17 cellular contexts compared by ENCODE assay signal in the genomic region with DNA sequence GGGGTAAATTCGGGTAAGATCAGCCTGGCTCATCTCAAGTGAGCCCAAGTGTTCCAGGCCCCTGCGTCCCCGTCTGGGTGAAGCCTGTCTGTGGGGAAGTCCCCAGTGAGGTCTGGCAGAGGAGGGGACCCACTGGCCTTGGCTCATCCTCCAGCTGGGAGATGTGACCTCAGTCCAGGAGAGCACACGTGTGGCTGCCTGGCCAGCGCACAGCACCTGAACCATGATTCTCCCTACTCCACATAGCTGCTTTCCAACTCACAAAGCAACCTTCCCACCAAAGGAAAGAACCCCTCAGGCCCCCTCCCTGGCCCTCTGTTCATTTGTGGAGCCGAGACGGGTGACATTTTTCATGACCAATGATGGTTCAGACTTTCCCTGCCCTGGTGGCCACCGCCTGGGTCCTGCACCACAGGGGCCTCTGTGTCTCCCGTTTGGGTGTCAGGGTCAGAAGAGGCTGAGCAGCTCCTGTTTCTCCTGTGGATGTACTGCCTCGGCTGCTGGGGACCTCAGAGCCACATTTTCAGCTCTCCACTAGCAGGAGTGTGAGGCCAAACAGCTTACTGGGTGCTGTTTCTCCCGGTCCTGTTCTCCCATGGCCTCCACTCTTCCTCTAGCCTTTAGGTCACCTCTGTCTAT.
"Had no signal": no experiment of that assay in that cellular context is flagged by ENCODE, and none has a peak within 500 bp of the region (broad histone marks: within the 10 kb centered on the region; RNA-seq: fewer than 3 reads in every experiment).

No MANE protein-coding gene starts in this region.

- H3K4me1 ChIP-seq: psoas muscle had no signal

- H3K27ac Mint-ChIP-seq: activated CD8-positive, alpha-beta memory T cell treated with anti-CD3 and anti-CD28 coated beads, Interleukin-2, amount 10 ng/mL, durations not matched to agents 7 days and 5 days; activated naive CD4-positive, alpha-beta T cell treated with anti-CD3 and anti-CD28 coated beads for 36 hours; effector memory CD8-positive, alpha-beta T cell; natural killer cell; stimulated activated naive CD8-positive, alpha-beta T cell treated with anti-CD3 and anti-CD28 coated beads, Interleukin-15, Interleukin-2, amounts not matched to agents 100 ng/mL and 50 ng/mL, for 24 hours had no signal

- H3K36me3 Mint-ChIP-seq: activated CD8-positive, alpha-beta memory T cell treated with anti-CD3 and anti-CD28 coated beads, Interleukin-2, amount 10 ng/mL, durations not matched to agents 7 days and 5 days; brain; natural killer cell had no signal

- H3K4me3 Mint-ChIP-seq: activated CD8-positive, alpha-beta memory T cell treated with anti-CD3 and anti-CD28 coated beads, Interleukin-2, amount 10 ng/mL, durations not matched to agents 7 days and 5 days; activated naive CD4-positive, alpha-beta T cell treated with anti-CD3 and anti-CD28 coated beads for 36 hours; brain; effector memory CD8-positive, alpha-beta T cell; natural killer cell; stimulated activated naive CD8-positive, alpha-beta T cell treated with anti-CD3 and anti-CD28 coated beads, Interleukin-15, Interleukin-2, amounts not matched to agents 100 ng/mL and 50 ng/mL, for 24 hours had no signal

- DNase-seq: activated CD4-positive, alpha-beta T cell treated with anti-CD3 and anti-CD28 coated beads, Interleukin-2, amount 50 U/mL, for 48 hours; activated CD8-positive, alpha-beta memory T cell treated with anti-CD3 and anti-CD28 coated beads, Interleukin-2, amount 10 ng/mL, durations not matched to agents 7 days and 5 days; activated naive CD4-positive, alpha-beta T cell treated with anti-CD3 and anti-CD28 coated beads for 36 hours; effector memory CD8-positive, alpha-beta T cell; erythroblast; hypothalamus; left cardiac atrium; mammary epithelial cell; natural killer cell; occipital lobe; Right ventricle myocardium superior; stimulated activated CD4-positive, alpha-beta T cell treated with anti-CD3 and anti-CD28 coated beads, Interleukin-15, amount 100 ng/mL, for 24 hours; stimulated activated CD4-positive, alpha-beta T cell treated with anti-CD3 and anti-CD28 coated beads, Interleukin-4, amount 100 ng/mL, for 24 hours; T-helper 2 cell had no signal

- ATAC-seq: activated CD8-positive, alpha-beta memory T cell treated with anti-CD3 and anti-CD28 coated beads, Interleukin-2, amount 10 ng/mL, durations not matched to agents 7 days and 5 days; effector memory CD8-positive, alpha-beta T cell; left cardiac atrium; natural killer cell; psoas muscle had no signal

- H3K9me3 Mint-ChIP-seq: activated naive CD4-positive, alpha-beta T cell treated with anti-CD3 and anti-CD28 coated beads for 36 hours; effector memory CD8-positive, alpha-beta T cell; natural killer cell; stimulated activated naive CD8-positive, alpha-beta T cell treated with anti-CD3 and anti-CD28 coated beads, Interleukin-15, Interleukin-2, amounts not matched to agents 100 ng/mL and 50 ng/mL, for 24 hours had no signal

- H3K4me3 ChIP-seq: psoas muscle had no signal

- H3K9me3 ChIP-seq: psoas muscle had no signal

- H3K27me3 Mint-ChIP-seq: activated CD8-positive, alpha-beta memory T cell treated with anti-CD3 and anti-CD28 coated beads, Interleukin-2, amount 10 ng/mL, durations not matched to agents 7 days and 5 days; stimulated activated naive CD8-positive, alpha-beta T cell treated with anti-CD3 and anti-CD28 coated beads, Interleukin-15, Interleukin-2, amounts not matched to agents 100 ng/mL and 50 ng/mL, for 24 hours had no signal

- H3K4me1 Mint-ChIP-seq: activated CD8-positive, alpha-beta memory T cell treated with anti-CD3 and anti-CD28 coated beads, Interleukin-2, amount 10 ng/mL, durations not matched to agents 7 days and 5 days; brain; natural killer cell had no signal

- H3K27ac ChIP-seq: psoas muscle had no signal
